Comparison of ENCODE assay signal across 9 cellular contexts in the genomic region with DNA sequence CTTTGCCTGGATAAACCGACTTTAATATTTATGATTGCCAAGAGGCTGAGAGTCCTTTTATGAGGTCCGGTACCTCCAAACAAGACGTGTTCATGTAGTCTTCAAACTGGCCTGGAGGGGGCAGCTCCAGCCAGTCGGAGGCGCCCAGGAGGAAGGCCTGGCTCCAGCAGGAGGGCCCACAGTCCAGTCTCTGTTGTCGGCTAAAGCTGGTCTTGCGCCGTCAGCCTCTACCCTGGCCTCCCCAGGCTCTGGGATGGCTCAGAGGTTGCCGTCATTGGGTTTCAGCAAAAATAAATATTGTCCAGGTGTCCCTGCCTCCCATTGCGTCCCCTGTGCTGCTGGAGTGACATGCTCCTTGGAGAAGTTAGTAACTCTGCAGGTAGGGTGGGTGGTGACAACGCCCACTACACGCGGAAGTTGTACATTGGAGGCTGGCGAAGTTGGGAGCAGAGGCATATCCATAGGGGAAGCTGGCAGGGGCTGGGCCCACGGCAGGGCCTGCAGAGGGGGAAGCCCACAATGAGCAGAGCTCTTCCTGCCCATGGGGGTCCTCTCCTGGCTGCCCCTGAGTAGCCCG. TPM values are rescaled to one million over a fixed set of nuclear protein-coding genes. Genes with fewer than 3 reads are reported as not detected.
DNase-seq lines count a peak whose midpoint lies in the region; ATAC-seq, FAIRE-seq and TF ChIP-seq lines count a peak whose summit lies in the region.
"Had no signal": no experiment of that assay in that cellular context is flagged by ENCODE, and none has a peak within 500 bp of the region (broad histone marks: within the 10 kb centered on the region; RNA-seq: fewer than 3 reads in every experiment).

No MANE protein-coding gene starts in this region.

- peak overlapping the region; percentile 96 for H3K4me2 ChIP-seq in osteoblast (ENCODE audit: insufficient read depth, low read length)

- TF ChIP-seq CTCF in cardiac muscle cell (IDR thresholded peaks at IDR 0.05; ENCODE audit: low read depth, low read length) (peak; percentile 71), osteoblast (IDR thresholded peaks at IDR 0.05; ENCODE audit: extremely low read depth, low read depth, low read length) (peak; percentile 70)

- peaks cover 36% of the 10 kb centered on the region for H3K79me2 ChIP-seq in osteoblast (ENCODE audit: insufficient read depth, low read length)

- H3K27me3 ChIP-seq in cardiac muscle cell (no peaks in the 10 kb centered on the region), osteoblast (ENCODE audit: insufficient read depth, low read length) (no peaks in the 10 kb centered on the region)

- ATAC-seq in GM18498 (IDR thresholded peaks at IDR 0.05; ENCODE audit: unreplicated experiment): peak; percentile 33
- no peak for ATAC-seq in HG03521 (IDR thresholded peaks at IDR 0.05; ENCODE audit: unreplicated experiment)

- H4K20me1 ChIP-seq in osteoblast (ENCODE audit: insufficient read depth, low read length): peaks cover 24% of the 10 kb centered on the region

- H3K9me3 ChIP-seq in cardiac muscle cell (ENCODE audit: low read depth) (no peaks in the 10 kb centered on the region), osteoblast (ENCODE audit: low read depth, low read length) (no peaks in the 10 kb centered on the region)

- FAIRE-seq in HTR-8/SVneo (lab: Jason Lieb, UNC): no peak

- DNase-seq in AML-193 (lab: John Stamatoyannopoulos, UW): peak; percentile 84
- DNase-seq in HTR-8/SVneo (ENCODE audit: insufficient read length, low spot score): peak; percentile 82
- peak; percentile 74 for DNase-seq in NOMO-1 treated with dmso at 0.1 percent for 144 hours (lab: John Stamatoyannopoulos, UW; ENCODE audit: unreplicated experiment)
- DNase-seq in amniotic epithelial cell (ENCODE audit: low read depth): peak; percentile 83
- peak; percentile 83 to 93 for DNase-seq in cardiac muscle cell (ENCODE audit: low read depth in 1 of 2, low spot score in 1 of 2)
- DNase-seq in osteoblast (ENCODE audit: insufficient read length, low spot score, missing footprints): peak; percentile 98

- H3K36me3 ChIP-seq in cardiac muscle cell (no peaks in the 10 kb centered on the region), osteoblast (ENCODE audit: insufficient read depth, low read length) (peaks cover 3% of the 10 kb centered on the region)

- H3K4me3 ChIP-seq in cardiac muscle cell (peak overlapping the region; percentile 67), osteoblast (ENCODE audit: insufficient read depth, low read length) (peak overlapping the region; percentile 84)

- H3K27ac ChIP-seq in cardiac muscle cell (peak overlapping the region; percentile 61), osteoblast (ENCODE audit: low read depth, low read length) (no peak overlapping the region)

- peak overlapping the region; percentile 67 for H2AFZ ChIP-seq in osteoblast (ENCODE audit: low read length)

- peaks cover 8% of the 10 kb centered on the region for H3K4me1 ChIP-seq in cardiac muscle cell (ENCODE audit: low read depth)
- peaks cover 12% of the 10 kb centered on the region for H3K4me1 ChIP-seq in osteoblast (ENCODE audit: insufficient read depth, low read length)

RNA-seq across cellular contexts. Expression of gene SLC25A1, which starts 1.0 kb away (rescaled TPM):
- total RNA-seq in cardiac muscle cell (140 and 196 TPM in 2 replicates), osteoblast (63.7 and 69.2 TPM in 2 replicates)
- 192 and 238 TPM in 2 replicates for polyA plus RNA-seq in cardiac muscle cell

RNA-seq across cellular contexts. Expression of gene GSC2, which starts 29.5 kb away (rescaled TPM):
- not detected in 2 replicates for total RNA-seq in cardiac muscle cell
- polyA plus RNA-seq in cardiac muscle cell: not detected in 2 replicates
- not detected in 2 replicates for total RNA-seq in osteoblast
- total RNA-seq: T-helper 2 cell treated with Interferon-gamma antibody and Interleukin-4, amounts not matched to agents 100 ng/mL and 5 ng/mL, for 36 hours had no signal

RNA-seq across cellular contexts. Expression of gene ESS2, which starts 35.1 kb away (rescaled TPM):
- total RNA-seq in cardiac muscle cell: 23.5 and 26.2 TPM in 2 replicates
- polyA plus RNA-seq in cardiac muscle cell: 9.3 and 13.2 TPM in 2 replicates
- 19.4 and 22.1 TPM in 2 replicates for total RNA-seq in osteoblast

RNA-seq across cellular contexts. Expression of gene TSSK2, which starts 48.5 kb away (rescaled TPM):
- not detected in 2 replicates for total RNA-seq in cardiac muscle cell
- not detected in 2 replicates for polyA plus RNA-seq in cardiac muscle cell
- total RNA-seq in osteoblast: not detected in 2 replicates
- total RNA-seq: T-helper 2 cell treated with Interferon-gamma antibody and Interleukin-4, amounts not matched to agents 100 ng/mL and 5 ng/mL, for 36 hours had no signal

RNA-seq across cellular contexts. Expression of gene DGCR2, which starts 57.3 kb away (rescaled TPM):
- total RNA-seq in cardiac muscle cell: 82.1 and 82.9 TPM in 2 replicates
- polyA plus RNA-seq in cardiac muscle cell: 63.9 and 65.8 TPM in 2 replicates
- 40.7 and 43.4 TPM in 2 replicates for total RNA-seq in osteoblast
